ENCODE assay signal across 23 cellular contexts in the genomic region with DNA sequence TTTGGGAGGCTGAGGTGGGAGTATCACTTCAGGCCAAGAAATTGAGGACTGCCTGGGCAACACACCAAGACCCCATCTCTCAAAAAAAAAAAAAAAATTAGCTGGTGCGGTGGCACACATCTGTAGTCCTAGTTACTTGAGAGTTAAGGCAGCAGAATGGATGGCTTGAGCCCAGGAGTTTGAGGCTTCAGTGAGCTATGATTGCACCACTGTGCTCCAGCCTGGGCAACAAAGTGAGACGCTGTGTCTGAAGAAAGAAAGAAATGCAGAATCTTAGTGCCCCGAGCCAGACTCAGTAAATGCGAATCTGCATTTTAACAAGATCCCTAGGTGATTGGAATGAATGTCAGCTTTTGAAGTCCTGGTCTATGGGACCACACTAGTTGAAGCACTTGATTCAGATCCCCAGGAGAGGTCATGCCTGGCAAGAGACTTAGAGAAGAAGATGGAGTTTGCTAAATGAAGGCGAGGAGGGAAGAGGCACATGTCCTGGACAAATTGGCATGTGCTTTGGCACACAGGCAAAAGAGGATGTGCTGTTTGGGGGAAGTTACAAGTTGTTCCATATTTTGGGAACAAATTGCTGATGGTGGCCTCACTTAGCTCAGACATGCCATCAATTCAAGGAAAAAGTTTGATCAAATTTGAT. TPM values are rescaled to one million over a fixed set of nuclear protein-coding genes. Genes with fewer than 3 reads are reported as not detected.
DNase-seq lines count a peak whose midpoint lies in the region; ATAC-seq, FAIRE-seq and TF ChIP-seq lines count a peak whose summit lies in the region.
"Had no signal": no experiment of that assay in that cellular context is flagged by ENCODE, and none has a peak within 500 bp of the region (broad histone marks: within the 10 kb centered on the region; RNA-seq: fewer than 3 reads in every experiment).

No MANE protein-coding gene starts in this region.

- no peak overlapping the region for H3K4me2 ChIP-seq in HepG2 (ENCODE audit: low read depth, low read length)
- peak overlapping the region; percentile 63 for H3K4me2 ChIP-seq in OCI-LY3 (ENCODE audit: low read length)
- H3K4me2 ChIP-seq: BLaER1 had no signal

- H3K79me2 ChIP-seq in HepG2 (ENCODE audit: insufficient read depth, low read length) (no peaks in the 10 kb centered on the region), OCI-LY3 (ENCODE audit: low read length) (peaks cover 74% of the 10 kb centered on the region)

- H3K27me3 ChIP-seq in HepG2 (ENCODE audit: control insufficient read depth in 1 of 2, insufficient read depth in 2 of 2, low read length in 2 of 2) (no peaks in the 10 kb centered on the region; a peak in 2 of 5 replicates), right lobe of liver (no peaks in the 10 kb centered on the region), OCI-LY3 (ENCODE audit: low read depth, low read length) (no peaks in the 10 kb centered on the region), tibial artery (no peaks in the 10 kb centered on the region), A673 (replicated peaks; ENCODE audit: insufficient read depth, low read depth, low read length, poor library complexity) (no peaks in the 10 kb centered on the region)
- H3K27me3 ChIP-seq: BLaER1, heart left ventricle, upper lobe of left lung had no signal

- TF ChIP-seq EP300 in HepG2 (IDR thresholded peaks at IDR 0.05; ENCODE audit: low read depth in 2 of 2, low read length in 2 of 2) (no peak), HepG2 (CRISPR knock-in tag; IDR thresholded peaks at IDR 0.05; ENCODE audit: borderline replicate concordance) (no peak)

- TF ChIP-seq RAD21 in HepG2 (CRISPR knock-in tag; IDR thresholded peaks at IDR 0.05), result no peak

- no peaks in the 10 kb centered on the region for H4K20me1 ChIP-seq in HepG2 (ENCODE audit: insufficient read depth, low read length)
- no peaks in the 10 kb centered on the region for H4K20me1 ChIP-seq in OCI-LY3 (ENCODE audit: insufficient read depth, low read length)
- H4K20me1 ChIP-seq: BLaER1 had no signal

- in situ Hi-C loops in HepG2 (cut with HindIII; ENCODE audit: extremely low pct_ligation_motif_present, low pct_unique_long_range_greater_than_20kb), result loop anchor here (25.0 kb wide), 1 partner anchor 778 kb away; no protein-coding TSS in a partner anchor

- H3K27me3 Mint-ChIP-seq in memory B cell, result no peaks in the 10 kb centered on the region

- peak overlapping the region; percentile 97 for H3K27ac Mint-ChIP-seq in memory B cell
- H3K27ac Mint-ChIP-seq: activated naive CD4-positive, alpha-beta T cell treated with anti-CD3 and anti-CD28 coated beads, Interleukin-2, amount 10 ng/mL, durations not matched to agents 7 days and 5 days; T-cell had no signal

- peaks cover 58% of the 10 kb centered on the region for H3K4me1 Mint-ChIP-seq in memory B cell
- H3K4me1 Mint-ChIP-seq: activated naive CD4-positive, alpha-beta T cell treated with anti-CD3 and anti-CD28 coated beads, Interleukin-2, amount 10 ng/mL, durations not matched to agents 7 days and 5 days had no signal

- H3K4me1 ChIP-seq in HepG2 (ENCODE audit: insufficient read depth, low read length) (0 out of 2 replicates have a peak, but pooled peaks cover 9% of the 10 kb centered on the region), right lobe of liver (no peaks in the 10 kb centered on the region), OCI-LY3 (ENCODE audit: low read length) (peaks cover 90% of the 10 kb centered on the region), tibial artery (no peaks in the 10 kb centered on the region), A673 (ENCODE audit: insufficient read depth, low read length, poor library complexity, severe bottlenecking) (peaks cover 20% of the 10 kb centered on the region)
- H3K4me1 ChIP-seq: BLaER1, upper lobe of left lung had no signal

- peaks cover 3% of the 10 kb centered on the region for H3K36me3 Mint-ChIP-seq in memory B cell
- H3K36me3 Mint-ChIP-seq: activated naive CD4-positive, alpha-beta T cell treated with anti-CD3 and anti-CD28 coated beads, Interleukin-2, amount 10 ng/mL, durations not matched to agents 7 days and 5 days; T-cell had no signal

- H3K36me3 ChIP-seq in HepG2 (replicated peaks in 1 of 2; ENCODE audit: control insufficient read depth in 1 of 2, insufficient read depth in 2 of 2, low read length in 2 of 2) (no peaks in the 10 kb centered on the region), right lobe of liver (no peaks in the 10 kb centered on the region), OCI-LY3 (replicated peaks; ENCODE audit: low read depth, low read length) (peaks cover 55% of the 10 kb centered on the region), tibial artery (no peaks in the 10 kb centered on the region), A673 (ENCODE audit: insufficient read depth, low read length, poor library complexity, severe bottlenecking) (no peaks in the 10 kb centered on the region)
- H3K36me3 ChIP-seq: BLaER1, heart left ventricle, upper lobe of left lung had no signal

- H3K9me3 ChIP-seq in HepG2 (ENCODE audit: low read length) (no peaks in the 10 kb centered on the region), right lobe of liver (no peaks in the 10 kb centered on the region), OCI-LY3 (ENCODE audit: insufficient read depth, low read length) (no peaks in the 10 kb centered on the region), tibial artery (no peaks in the 10 kb centered on the region), A673 (ENCODE audit: low read depth, low read length, poor library complexity, severe bottlenecking) (no peaks in the 10 kb centered on the region)
- H3K9me3 ChIP-seq: BLaER1, heart left ventricle, upper lobe of left lung had no signal

- no peak overlapping the region for H3K4me3 ChIP-seq in HepG2 (replicated peaks in 1 of 3; ENCODE audit: insufficient read depth in 1 of 3, low read depth in 2 of 3, low read length in 3 of 3)
- H3K4me3 ChIP-seq in right lobe of liver, result no peak overlapping the region
- peak overlapping the region; percentile 56; the same call in 1 of the 2 replicates for H3K4me3 ChIP-seq in OCI-LY3 (ENCODE audit: low read length)
- no peak overlapping the region for H3K4me3 ChIP-seq in tibial artery
- no peak overlapping the region for H3K4me3 ChIP-seq in A673 (ENCODE audit: low read depth, low read length, poor library complexity, severe bottlenecking)
- H3K4me3 ChIP-seq: BLaER1, heart left ventricle, upper lobe of left lung had no signal

- FAIRE-seq in HepG2 (lab: Jason Lieb, UNC), result no peak
- FAIRE-seq: bronchial epithelial cell, colon, HTR-8/SVneo had no signal

- TF ChIP-seq POLR2A in HepG2 (IDR thresholded peaks at IDR 0.05; ENCODE audit: insufficient read depth in 1 of 2, low read depth in 2 of 2, low read length in 2 of 2) (no peak), right lobe of liver (IDR thresholded peaks at IDR 0.05) (no peak)

- H3K9me3 Mint-ChIP-seq in memory B cell, result peaks cover 6% of the 10 kb centered on the region
- H3K9me3 Mint-ChIP-seq: activated naive CD4-positive, alpha-beta T cell treated with anti-CD3 and anti-CD28 coated beads, Interleukin-2, amount 10 ng/mL, durations not matched to agents 7 days and 5 days; T-cell had no signal

- CTCF ChIA-PET in HepG2 (lab: Yijun Ruan, JAX; ENCODE audit: low intra/inter-chr PET ratio, low total read pairs) (no interaction called here), A673 (lab: Charles Lee) (no interaction called here)

- peak overlapping the region; percentile 1 for H3K4me3 Mint-ChIP-seq in memory B cell
- H3K4me3 Mint-ChIP-seq: activated naive CD4-positive, alpha-beta T cell treated with anti-CD3 and anti-CD28 coated beads, Interleukin-2, amount 10 ng/mL, durations not matched to agents 7 days and 5 days; T-cell had no signal

- TF ChIP-seq CTCF in HepG2 (CRISPR knock-in tag; IDR thresholded peaks at IDR 0.05) (no peak), right lobe of liver (IDR thresholded peaks at IDR 0.05) (no peak), OCI-LY3 (IDR thresholded peaks at IDR 0.05; ENCODE audit: low read depth, low read length) (no peak), tibial artery (IDR thresholded peaks at IDR 0.05) (no peak), A673 (conservative IDR thresholded peaks at IDR 0.05; ENCODE audit: low read depth, low read length) (no peak)

- no TSS peak for BruUV-seq in HepG2 (replicated peaks; lab: Mats Ljungman, UMichigan)
- BruUV-seq in A673 (replicated peaks; lab: Mats Ljungman, UMichigan), result no TSS peak

- intact Hi-C loops in HepG2 (cut with micrococcal nuclease; ENCODE audit: unreplicated experiment), result no loop called here
- intact Hi-C loops in right lobe of liver (cut with DNase I), result no loop called here
- intact Hi-C loops in tibial artery (cut with DNase I; ENCODE audit: low total_unique reads), result no loop called here
- intact Hi-C loops in A673 (cut with micrococcal nuclease; ENCODE audit: unreplicated experiment), result no loop called here

- POLR2A ChIA-PET in HepG2 (lab: Yijun Ruan, JAX) (no interaction called here), A673 (lab: Charles Lee; ENCODE audit: low non-redundant PET) (no interaction called here)

- WGBS in HepG2 (ENCODE audit: low lambda C conversion rate), result 37% methylated on average over 5 of the region's 5 CpGs
- 51% methylated on average over 5 of the region's 5 CpGs for WGBS in right lobe of liver (ENCODE audit: insufficient coverage, low coverage, low lambda C conversion rate, missing lambda C conversion rate)

- H2AFZ ChIP-seq in HepG2 (ENCODE audit: low read length) (no peak overlapping the region), OCI-LY3 (ENCODE audit: low read depth, low read length) (no peak overlapping the region)

- H3K9ac ChIP-seq in HepG2 (ENCODE audit: insufficient read depth, low read depth, low read length), result no peak overlapping the region
- peak overlapping the region; percentile 78 for H3K9ac ChIP-seq in OCI-LY3 (ENCODE audit: low read length)
- H3K9ac ChIP-seq: BLaER1, KMS-11 had no signal

- no peak for ATAC-seq in HepG2
- ATAC-seq in right lobe of liver, result no peak
- no peak for ATAC-seq in memory B cell (ENCODE audit: low read depth)
- no peak for ATAC-seq in HG03097 (IDR thresholded peaks at IDR 0.05; ENCODE audit: low FRiP score, unreplicated experiment)
- no peak for ATAC-seq in GM18861 (IDR thresholded peaks at IDR 0.05; ENCODE audit: unreplicated experiment)
- ATAC-seq: T-cell had no signal

- DNase-seq in HepG2 (ENCODE audit: low spot score) (no peak), right lobe of liver (no peak), memory B cell (ENCODE audit: low spot score in 2 of 2) (no peak), tibial artery (peak; percentile 74 to 75), A673 (ENCODE audit: low spot score) (no peak)
- DNase-seq: ACHN; activated CD4-positive, alpha-beta T cell treated with anti-CD3 and anti-CD28 coated beads, Interleukin-2, amount 50 U/mL, for 48 hours; activated naive CD4-positive, alpha-beta T cell treated with anti-CD3 and anti-CD28 coated beads, Interleukin-2, amount 10 ng/mL, durations not matched to agents 7 days and 5 days; effector CD4-positive, alpha-beta T cell; kidney glomerular epithelial cell; NCI-H1694; NCI-H524; T-cell; upper lobe of left lung had no signal

- H3K27ac ChIP-seq in HepG2 (ENCODE audit: extremely low read length, insufficient read depth, low read length) (no peak overlapping the region), right lobe of liver (no peak overlapping the region), OCI-LY3 (ENCODE audit: low read length) (peak overlapping the region; percentile 93), tibial artery (peak overlapping the region in 1 of 2 donors; percentile 16), A673 (ENCODE audit: low read depth, low read length, poor library complexity, severe bottlenecking) (no peak overlapping the region)
- H3K27ac ChIP-seq: BLaER1, KMS-11 had no signal

RNA-seq across cellular contexts. Expression of a gene that starts 56.6 kb away (rescaled TPM):
- total RNA-seq in HepG2 (2016; rRNA removed; fragmentation: Illumina TruSeq; extraction: Trizol) (18.1 and 20.9 TPM in 2 replicates), right lobe of liver (10 to 100 TPM in 1 of 6 experiments, 1 to 10 TPM in 5; 2.2 to 11.3 (median 4.3) TPM), A673 (2021) (10.3 and 10.5 TPM in 2 replicates)
- 11.5 and 14.6 TPM in 2 replicates for total RNA-seq in HepG2 (2016; cell fraction: cytosol; rRNA removed; fragmentation: Illumina TruSeq; extraction: Trizol; ENCODE audit: low read depth)
- total RNA-seq in HepG2 (2016; cell fraction: insoluble cytoplasmic fraction; rRNA removed; fragmentation: Illumina TruSeq; extraction: Trizol), result 15.8 and 19.6 TPM in 2 replicates
- 26.0 and 26.2 TPM in 2 replicates for total RNA-seq in HepG2 (2016; cell fraction: membrane; rRNA removed; fragmentation: Illumina TruSeq; extraction: Trizol)
- 20.6 and 21.4 TPM in 2 replicates for total RNA-seq in HepG2 (2016; cell fraction: nucleus; rRNA removed; fragmentation: Illumina TruSeq; extraction: Trizol)
- polyA plus RNA-seq in HepG2 (2011; rRNA removed), result 31.2 and 32.6 TPM in 2 replicates
- polyA plus RNA-seq in HepG2 (2011; cell fraction: cytosol; rRNA removed), result 23.6 and 32.3 TPM in 2 replicates
- polyA plus RNA-seq in HepG2 (2011; cell fraction: nucleus; rRNA removed), result 11.3 and 11.9 TPM in 2 replicates
- polyA plus RNA-seq in HepG2 (2012), result 20.1 and 41.9 TPM in 2 replicates
- 18.7 and 22.4 TPM in 2 replicates for polyA plus RNA-seq in HepG2 (2016; cell fraction: cytosol; fragmentation: Illumina TruSeq; extraction: Trizol; ENCODE audit: low read depth)
- polyA plus RNA-seq in HepG2 (2016; cell fraction: insoluble cytoplasmic fraction; fragmentation: Illumina TruSeq; extraction: Trizol; ENCODE audit: low read depth), result 19.3 and 21.9 TPM in 2 replicates
- 22.0 and 22.8 TPM in 2 replicates for polyA plus RNA-seq in HepG2 (2016; cell fraction: membrane; fragmentation: Illumina TruSeq; extraction: Trizol; ENCODE audit: low read depth)
- polyA plus RNA-seq in HepG2 (2016; cell fraction: nucleus; fragmentation: Illumina TruSeq; extraction: Trizol; ENCODE audit: insufficient read depth, low read depth), result 32.2 and 34.3 TPM in 2 replicates
- polyA minus RNA-seq in HepG2 (2011; rRNA and poly(A)+ RNA removed; ENCODE audit: low replicate concordance), result 30.9 and 36.6 TPM in 2 replicates
- polyA minus RNA-seq in HepG2 (2011; cell fraction: cytosol; rRNA and poly(A)+ RNA removed), result 22.9 and 27.9 TPM in 2 replicates
- 34.3 and 35.8 TPM in 2 replicates for polyA minus RNA-seq in HepG2 (2011; cell fraction: nucleus; rRNA and poly(A)+ RNA removed)

Comparison
In these comparisons a context has a peak if more than half of its experiments do, and no peak if none do; other contexts are left out.
1. DNase-seq: peak in tibial artery (2 of 2); none in HepG2 (single experiment), right lobe of liver (0 of 3), memory B cell (0 of 2) and A673 (single experiment).